ENCODE assay signal across 27 cellular contexts in the genomic region with DNA sequence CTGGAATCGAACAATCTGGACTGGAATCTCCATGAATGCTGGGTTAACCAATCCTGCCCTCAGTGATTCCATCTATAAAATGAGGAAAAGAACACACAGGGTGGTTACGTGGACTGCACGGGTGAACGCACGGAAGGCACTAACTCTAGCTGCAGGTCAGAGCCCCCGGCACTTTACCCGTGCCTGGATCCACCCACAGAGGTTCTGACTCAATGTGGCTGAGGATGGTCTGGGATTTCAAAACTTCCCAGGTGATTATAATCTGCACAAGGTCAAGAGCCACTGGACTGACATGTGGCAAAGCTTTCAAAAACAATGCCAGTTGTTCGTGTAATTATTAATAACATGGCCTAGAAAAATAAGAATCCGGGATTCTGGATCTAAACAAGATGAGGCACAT.
"Had no signal": no experiment of that assay in that cellular context is flagged by ENCODE, and none has a peak within 500 bp of the region (broad histone marks: within the 10 kb centered on the region; RNA-seq: fewer than 3 reads in every experiment).

No MANE protein-coding gene starts in this region.

- H3K36me3 ChIP-seq: colonic mucosa, esophagus squamous epithelium, gastroesophageal sphincter, heart right ventricle, vagina had no signal

- H3K27ac ChIP-seq: colonic mucosa, esophagus squamous epithelium, gastroesophageal sphincter, heart right ventricle, vagina had no signal

- H3K4me3 ChIP-seq: colonic mucosa, dorsolateral prefrontal cortex, esophagus squamous epithelium, gastroesophageal sphincter, heart right ventricle, mucosa of descending colon, vagina had no signal

- H3K9me3 ChIP-seq: colonic mucosa, esophagus squamous epithelium, gastroesophageal sphincter, heart right ventricle, mucosa of descending colon, vagina had no signal

- FAIRE-seq: bronchial epithelial cell, endothelial cell of umbilical vein, keratinocyte, small intestine had no signal

- ATAC-seq: activated CD4-positive, alpha-beta T cell treated with anti-CD3 and anti-CD28 coated beads for 36 hours; activated T-cell treated with anti-CD3 and anti-CD28 coated beads, Interleukin-2, amount 50 U/mL, for 4 hours; effector memory CD8-positive, alpha-beta T cell; gastroesophageal sphincter; heart right ventricle; mucosa of descending colon; sciatic nerve; stimulated activated memory B cell treated with anti-CD40 and anti-IgM and Interleukin-4, amounts not matched to agents 10 μg/mL and 1 μg/mL and 100 μg/mL, for 72 hours had no signal

- H3K27me3 ChIP-seq: colonic mucosa, esophagus squamous epithelium, gastroesophageal sphincter, heart right ventricle, vagina had no signal

- DNase-seq: activated B cell treated with CpG ODN at 0.5 μM for 24 hours; activated CD4-positive, alpha-beta T cell treated with anti-CD3 and anti-CD28 coated beads for 36 hours; activated CD4-positive, alpha-beta T cell treated with anti-CD3 and anti-CD28 coated beads, Interleukin-2, amount 50 U/mL, for 4 hours; activated CD8-positive, alpha-beta memory T cell treated with anti-CD3 and anti-CD28 coated beads for 24 hours; activated CD8-positive, alpha-beta memory T cell treated with anti-CD3 and anti-CD28 coated beads, Interleukin-2, amount 50 U/mL, for 4 hours; activated naive CD4-positive, alpha-beta T cell; activated naive CD8-positive, alpha-beta T cell treated with anti-CD3 and anti-CD28 coated beads for 36 hours; activated T-cell treated with anti-CD3 and anti-CD28 coated beads, Interleukin-2, amount 50 U/mL, for 4 hours; amygdala; colonic mucosa; dorsolateral prefrontal cortex; effector memory CD8-positive, alpha-beta T cell; esophagus squamous epithelium; heart right ventricle; mesendoderm; mucosa of descending colon; occipital lobe; small intestine; stimulated activated CD4-positive, alpha-beta T cell treated with anti-CD3 and anti-CD28 coated beads, Interleukin-2, amount 100 ng/mL, for 24 hours; T1000 had no signal

- H3K4me1 ChIP-seq: colonic mucosa, esophagus squamous epithelium, gastroesophageal sphincter, heart right ventricle, vagina had no signal
